In the genomic region with DNA sequence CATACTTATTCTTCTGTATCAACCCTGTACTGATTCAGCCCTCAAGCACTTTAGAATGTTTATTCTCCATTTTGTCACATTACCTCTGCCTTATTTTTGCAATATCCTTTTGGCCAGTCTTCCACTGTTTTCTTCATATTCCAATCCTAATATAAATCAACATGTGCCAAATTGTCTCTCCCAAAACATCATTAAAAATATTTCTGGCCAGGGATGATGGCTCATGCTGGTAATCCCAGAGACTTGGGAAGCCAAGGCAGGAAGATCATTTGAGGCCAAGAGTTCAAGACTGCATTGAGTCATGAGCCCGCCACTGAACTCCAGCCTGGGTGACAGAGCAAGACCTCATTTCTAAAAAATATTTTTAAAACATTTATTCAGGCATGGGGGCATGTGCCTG, we compare ENCODE assay signal across 1 cellular context.
TF ChIP-seq lines count a peak whose summit lies in the region.

No MANE protein-coding gene starts in this region.

TF ChIP-seq in SK-N-SH treated with all-trans-retinoic acid at 6 μM for 48 hours, 23 proteins besides CTCF, POLR2A, EP300 and RAD21 (continued from another document):
- TF ChIP-seq, protein P1, sequence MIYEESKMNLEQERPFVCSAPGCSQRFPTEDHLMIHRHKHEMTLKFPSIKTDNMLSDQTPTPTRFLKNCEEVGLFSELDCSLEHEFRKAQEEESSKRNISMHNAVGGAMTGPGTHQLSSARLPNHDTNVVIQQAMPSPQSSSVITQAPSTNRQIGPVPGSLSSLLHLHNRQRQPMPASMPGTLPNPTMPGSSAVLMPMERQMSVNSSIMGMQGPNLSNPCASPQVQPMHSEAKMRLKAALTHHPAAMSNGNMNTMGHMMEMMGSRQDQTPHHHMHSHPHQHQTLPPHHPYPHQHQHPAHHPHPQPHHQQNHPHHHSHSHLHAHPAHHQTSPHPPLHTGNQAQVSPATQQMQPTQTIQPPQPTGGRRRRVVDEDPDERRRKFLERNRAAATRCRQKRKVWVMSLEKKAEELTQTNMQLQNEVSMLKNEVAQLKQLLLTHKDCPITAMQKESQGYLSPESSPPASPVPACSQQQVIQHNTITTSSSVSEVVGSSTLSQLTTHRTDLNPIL (CRISPR knock-in tag; IDR thresholded peaks at IDR 0.05; ENCODE audit: low read depth): no peak
- TF ChIP-seq ZC3H10 (CRISPR knock-in tag; IDR thresholded peaks at IDR 0.05) (no peak), SNAI2 (CRISPR knock-in tag; IDR thresholded peaks at IDR 0.05) (no peak), ZFP30 (CRISPR knock-in tag; IDR thresholded peaks at IDR 0.05) (no peak), TCF4 (CRISPR knock-in tag; IDR thresholded peaks at IDR 0.05; ENCODE audit: borderline replicate concordance) (no peak), ZNF70 (CRISPR knock-in tag; IDR thresholded peaks at IDR 0.05) (no peak), CSDC2 (CRISPR knock-in tag; IDR thresholded peaks at IDR 0.05) (no peak), ESRRG (CRISPR knock-in tag; IDR thresholded peaks at IDR 0.05) (no peak)
- TF ChIP-seq, protein P2, sequence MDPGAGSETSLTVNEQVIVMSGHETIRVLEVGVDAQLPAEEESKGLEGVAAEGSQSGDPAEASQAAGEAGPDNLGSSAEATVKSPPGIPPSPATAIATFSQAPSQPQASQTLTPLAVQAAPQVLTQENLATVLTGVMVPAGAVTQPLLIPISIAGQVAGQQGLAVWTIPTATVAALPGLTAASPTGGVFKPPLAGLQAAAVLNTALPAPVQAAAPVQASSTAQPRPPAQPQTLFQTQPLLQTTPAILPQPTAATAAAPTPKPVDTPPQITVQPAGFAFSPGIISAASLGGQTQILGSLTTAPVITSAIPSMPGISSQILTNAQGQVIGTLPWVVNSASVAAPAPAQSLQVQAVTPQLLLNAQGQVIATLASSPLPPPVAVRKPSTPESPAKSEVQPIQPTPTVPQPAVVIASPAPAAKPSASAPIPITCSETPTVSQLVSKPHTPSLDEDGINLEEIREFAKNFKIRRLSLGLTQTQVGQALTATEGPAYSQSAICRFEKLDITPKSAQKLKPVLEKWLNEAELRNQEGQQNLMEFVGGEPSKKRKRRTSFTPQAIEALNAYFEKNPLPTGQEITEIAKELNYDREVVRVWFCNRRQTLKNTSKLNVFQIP (CRISPR knock-in tag; IDR thresholded peaks at IDR 0.05; ENCODE audit: borderline replicate concordance, low read depth): no peak
